ENCODE assay signal across 15 cellular contexts in the genomic region with DNA sequence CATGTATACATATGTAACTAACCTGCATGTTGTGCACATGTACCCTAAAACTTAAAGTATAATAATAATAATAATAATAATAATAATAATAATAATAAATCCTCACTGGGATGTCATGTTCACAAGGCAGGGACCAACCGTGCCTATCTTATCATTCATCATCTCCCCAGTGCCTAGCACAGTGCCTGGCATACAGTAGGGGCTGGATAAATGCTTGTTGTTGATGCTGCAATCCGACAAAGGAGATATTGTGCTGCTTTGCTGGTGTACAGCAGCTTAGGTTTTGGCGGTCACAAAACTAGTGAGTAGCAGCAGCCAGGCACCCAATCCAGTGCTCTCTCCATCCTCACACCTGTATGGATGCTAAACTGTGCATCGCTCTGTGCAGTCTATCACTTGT.
DNase-seq lines count a peak whose midpoint lies in the region; ATAC-seq and TF ChIP-seq lines count a peak whose summit lies in the region.
"Had no signal": no experiment of that assay in that cellular context is flagged by ENCODE, and none has a peak within 500 bp of the region (broad histone marks: within the 10 kb centered on the region; RNA-seq: fewer than 3 reads in every experiment).

No MANE protein-coding gene starts in this region.

- H3K27ac Mint-ChIP-seq in stimulated activated naive CD8-positive, alpha-beta T cell treated with anti-CD3 and anti-CD28 coated beads, Interleukin-15, amount 100 ng/mL, for 72 hours: no peak overlapping the region
- H3K27ac Mint-ChIP-seq in stimulated activated effector memory CD8-positive, alpha-beta T cell treated with anti-CD3 and anti-CD28 coated beads, Interleukin-12 subunit alpha, Interleukin-12 subunit beta, amount 100 ng/mL, for 72 hours: peak overlapping the region; percentile 84
- H3K27ac Mint-ChIP-seq: nephron progenitor cell; stimulated activated memory B cell treated with anti-CD40 and anti-IgM and Interleukin-4, amounts not matched to agents 10 μg/mL and 1 μg/mL and 100 μg/mL, for 72 hours had no signal

- H4K20me1 ChIP-seq in OCI-LY1 (ENCODE audit: insufficient read depth, low read length) (no peaks in the 10 kb centered on the region), smooth muscle cell (ENCODE audit: low read depth) (no peaks in the 10 kb centered on the region)

- peaks cover 23% of the 10 kb centered on the region for H3K4me1 ChIP-seq in OCI-LY1 (ENCODE audit: insufficient read depth, low read length, severe bottlenecking)
- peaks cover 9% of the 10 kb centered on the region for H3K4me1 ChIP-seq in effector memory CD4-positive, alpha-beta T cell (ENCODE audit: control insufficient read depth, insufficient read depth, low read length, poor library complexity, severe bottlenecking)
- H3K4me1 ChIP-seq in smooth muscle cell (ENCODE audit: low read depth): peaks cover 3% of the 10 kb centered on the region

- H3K27me3 Mint-ChIP-seq in stimulated activated naive CD8-positive, alpha-beta T cell treated with anti-CD3 and anti-CD28 coated beads, Interleukin-15, amount 100 ng/mL, for 72 hours: no peaks in the 10 kb centered on the region
- H3K27me3 Mint-ChIP-seq: activated naive CD4-positive, alpha-beta T cell treated with anti-CD3 and anti-CD28 coated beads, Interleukin-2, amount 50 U/mL, for 24 hours; stimulated activated memory B cell treated with anti-CD40 and anti-IgM and Interleukin-4, amounts not matched to agents 10 μg/mL and 1 μg/mL and 100 μg/mL, for 72 hours had no signal

- peak overlapping the region; percentile 66 to 77 for H3K4me3 Mint-ChIP-seq in stimulated activated naive CD8-positive, alpha-beta T cell treated with anti-CD3 and anti-CD28 coated beads, Interleukin-15, amount 100 ng/mL, for 72 hours
- peak overlapping the region; percentile 44 for H3K4me3 Mint-ChIP-seq in stimulated activated effector memory CD8-positive, alpha-beta T cell treated with anti-CD3 and anti-CD28 coated beads, Interleukin-12 subunit alpha, Interleukin-12 subunit beta, amount 100 ng/mL, for 72 hours
- H3K4me3 Mint-ChIP-seq: stimulated activated memory B cell treated with anti-CD40 and anti-IgM and Interleukin-4, amounts not matched to agents 10 μg/mL and 1 μg/mL and 100 μg/mL, for 72 hours had no signal

- peaks cover 31% of the 10 kb centered on the region for H3K4me1 Mint-ChIP-seq in stimulated activated naive CD8-positive, alpha-beta T cell treated with anti-CD3 and anti-CD28 coated beads, Interleukin-15, amount 100 ng/mL, for 72 hours
- H3K4me1 Mint-ChIP-seq in stimulated activated effector memory CD8-positive, alpha-beta T cell treated with anti-CD3 and anti-CD28 coated beads, Interleukin-12 subunit alpha, Interleukin-12 subunit beta, amount 100 ng/mL, for 72 hours: peaks cover 29% of the 10 kb centered on the region

- H3K4me2 ChIP-seq in OCI-LY1 (ENCODE audit: low read length) (peak overlapping the region; percentile 70), smooth muscle cell (no peak overlapping the region)

- 93% methylated on average over 4 of the region's 4 CpGs for WGBS in smooth muscle cell (ENCODE audit: low lambda C conversion rate)

- H3K9ac ChIP-seq in OCI-LY1 (ENCODE audit: low read length) (no peak overlapping the region; the same call in 1 of the 2 replicates), smooth muscle cell (ENCODE audit: low read depth) (no peak overlapping the region)

- H3K79me2 ChIP-seq in OCI-LY1 (ENCODE audit: insufficient read depth, low read length): no peaks in the 10 kb centered on the region
- H3K79me2 ChIP-seq in smooth muscle cell (ENCODE audit: low read depth): no peaks in the 10 kb centered on the region

- H3K9me3 Mint-ChIP-seq in stimulated activated naive CD8-positive, alpha-beta T cell treated with anti-CD3 and anti-CD28 coated beads, Interleukin-15, amount 100 ng/mL, for 72 hours: peaks cover 13 to 15% of the 10 kb centered on the region in 2 donors
- H3K9me3 Mint-ChIP-seq in stimulated activated effector memory CD8-positive, alpha-beta T cell treated with anti-CD3 and anti-CD28 coated beads, Interleukin-12 subunit alpha, Interleukin-12 subunit beta, amount 100 ng/mL, for 72 hours: peaks cover 2% of the 10 kb centered on the region
- H3K9me3 Mint-ChIP-seq: stimulated activated memory B cell treated with anti-CD40 and anti-IgM and Interleukin-4, amounts not matched to agents 10 μg/mL and 1 μg/mL and 100 μg/mL, for 72 hours had no signal

- H3K36me3 ChIP-seq in OCI-LY1 (ENCODE audit: insufficient read depth, low read length) (no peaks in the 10 kb centered on the region), smooth muscle cell (ENCODE audit: low read depth) (no peaks in the 10 kb centered on the region)
- no peaks in the 10 kb centered on the region for H3K36me3 ChIP-seq in effector memory CD4-positive, alpha-beta T cell (ENCODE audit: control insufficient read depth, insufficient read depth, low read length)
- H3K36me3 ChIP-seq: left lung, thoracic aorta had no signal

- no peaks in the 10 kb centered on the region for H3K36me3 Mint-ChIP-seq in stimulated activated effector memory CD8-positive, alpha-beta T cell treated with anti-CD3 and anti-CD28 coated beads, Interleukin-12 subunit alpha, Interleukin-12 subunit beta, amount 100 ng/mL, for 72 hours

- H3F3A ChIP-seq in OCI-LY1 (ENCODE audit: insufficient read depth, low read length) (no peaks in the 10 kb centered on the region), smooth muscle cell (ENCODE audit: low read depth) (no peaks in the 10 kb centered on the region)

- TF ChIP-seq CTCF in OCI-LY1 (IDR thresholded peaks at IDR 0.05; ENCODE audit: low read length) (no peak), smooth muscle cell (IDR thresholded peaks at IDR 0.05; ENCODE audit: borderline replicate concordance, insufficient read depth, poor library complexity, severe bottlenecking) (no peak)

- H3K4me3 ChIP-seq in OCI-LY1 (ENCODE audit: low read depth, low read length, poor library complexity, severe bottlenecking) (no peak overlapping the region), smooth muscle cell (no peak overlapping the region)
- H3K4me3 ChIP-seq in effector memory CD4-positive, alpha-beta T cell (ENCODE audit: insufficient read depth, low read depth, low read length, poor library complexity, severe bottlenecking): no peak overlapping the region
- H3K4me3 ChIP-seq: left lung had no signal

- ATAC-seq in stimulated activated naive CD8-positive, alpha-beta T cell treated with anti-CD3 and anti-CD28 coated beads, Interleukin-15, amount 100 ng/mL, for 72 hours: no peak
- ATAC-seq in stimulated activated naive CD8-positive, alpha-beta T cell treated with anti-CD3 and anti-CD28 coated beads, Interleukin-15, Interleukin-2, amounts not matched to agents 100 U/mL and 50 U/mL, for 24 hours: no peak
- no peak for ATAC-seq in stimulated activated effector memory CD8-positive, alpha-beta T cell treated with anti-CD3 and anti-CD28 coated beads, Interleukin-12 subunit alpha, Interleukin-12 subunit beta, amount 100 ng/mL, for 72 hours
- no peak for ATAC-seq in HG02610 (IDR thresholded peaks at IDR 0.05; ENCODE audit: unreplicated experiment)

- H3K27ac ChIP-seq in OCI-LY1 (ENCODE audit: low read depth, low read length, poor library complexity, severe bottlenecking) (no peak overlapping the region), smooth muscle cell (ENCODE audit: low read depth) (no peak overlapping the region)
- H3K27ac ChIP-seq in effector memory CD4-positive, alpha-beta T cell (ENCODE audit: insufficient read depth, low read length, poor library complexity, severe bottlenecking): peak overlapping the region; percentile 35
- H3K27ac ChIP-seq: left lung, psoas muscle, skin epidermis, thoracic aorta had no signal

- no peaks in the 10 kb centered on the region for H3K9me3 ChIP-seq in OCI-LY1 (ENCODE audit: low read length)
- H3K9me3 ChIP-seq in effector memory CD4-positive, alpha-beta T cell (ENCODE audit: control insufficient read depth, low read length): peaks cover 8% of the 10 kb centered on the region
- no peaks in the 10 kb centered on the region for H3K9me3 ChIP-seq in smooth muscle cell (replicated peaks; ENCODE audit: low read depth)
- H3K9me3 ChIP-seq: left lung, psoas muscle, thoracic aorta had no signal

- H3K9me2 ChIP-seq in OCI-LY1 (ENCODE audit: low read depth, low read length): no peaks in the 10 kb centered on the region

- H3K27me3 ChIP-seq in OCI-LY1 (ENCODE audit: insufficient read depth, low read length) (no peaks in the 10 kb centered on the region), smooth muscle cell (ENCODE audit: low read depth) (no peaks in the 10 kb centered on the region)
- H3K27me3 ChIP-seq in effector memory CD4-positive, alpha-beta T cell (replicated peaks; ENCODE audit: control insufficient read depth, insufficient read depth, low read length, poor library complexity, severe bottlenecking): no peaks in the 10 kb centered on the region
- H3K27me3 ChIP-seq: left lung had no signal

- DNase-seq in stimulated activated naive CD8-positive, alpha-beta T cell treated with anti-CD3 and anti-CD28 coated beads, Interleukin-15, amount 100 ng/mL, for 72 hours: no peak
- DNase-seq in stimulated activated naive CD8-positive, alpha-beta T cell treated with anti-CD3 and anti-CD28 coated beads, Interleukin-15, Interleukin-2, amounts not matched to agents 100 U/mL and 50 U/mL, for 24 hours: no peak
- no peak for DNase-seq in effector memory CD4-positive, alpha-beta T cell
- no peak for DNase-seq in stimulated activated effector memory CD8-positive, alpha-beta T cell treated with anti-CD3 and anti-CD28 coated beads, Interleukin-12 subunit alpha, Interleukin-12 subunit beta, amount 100 ng/mL, for 72 hours (ENCODE audit: low spot score in 2 of 2)
- DNase-seq in smooth muscle cell (lab: John Stamatoyannopoulos, UW; ENCODE audit: unreplicated experiment): no peak
- DNase-seq in epidermal melanocyte (ENCODE audit: insufficient read length, low spot score): no peak

- H2AFZ ChIP-seq in OCI-LY1 (ENCODE audit: low read length) (no peak overlapping the region), smooth muscle cell (ENCODE audit: low read depth) (no peak overlapping the region)
